ENCODE assay signal across 29 cellular contexts in genomic region chr6:160201056-160201455, GRCh38. TPM values are rescaled to one million over a fixed set of nuclear protein-coding genes. Genes with fewer than 3 reads are reported as not detected.
"Had no signal": no experiment of that assay in that cellular context is flagged by ENCODE, and none has a peak within 500 bp of the region (broad histone marks: within the 10 kb centered on the region; RNA-seq: fewer than 3 reads in every experiment).

No MANE protein-coding gene starts in this region.

- H3K4me1 ChIP-seq: SJCRH30 had no signal

- DNase-seq: activated CD4-positive, alpha-beta T cell treated with anti-CD3 and anti-CD28 coated beads for 4 hours; activated CD8-positive, alpha-beta memory T cell treated with anti-CD3 and anti-CD28 coated beads, Interleukin-2, amount 50 U/mL, for 4 hours; activated CD8-positive, alpha-beta T cell treated with anti-CD3 and anti-CD28 coated beads for 36 hours; activated gamma-delta T cell treated with Interleukin-2 at 50 U/mL for 16 hours; activated naive CD4-positive, alpha-beta T cell treated with anti-CD3 and anti-CD28 coated beads, Interleukin-2, amount 10 ng/mL, durations not matched to agents 7 days and 5 days; activated naive CD8-positive, alpha-beta T cell treated with anti-CD3 and anti-CD28 coated beads for 36 hours; activated T-cell treated with anti-CD3 and anti-CD28 coated beads, Interleukin-2, amount 50 U/mL, for 72 hours; brain microvascular endothelial cell; KG1; NCI-H1092; NCI-H1417; NCI-H2029; NCI-H2107; NCI-H2171 treated with DMSO at 0.1 percent for 48 hours; NCI-H226; NCI-H510A; NCI-H526 treated with DMSO at 0.1 percent for 48 hours; NCI-H82; SK-N-SH; T-helper 1 cell; WERI-Rb-1 had no signal

- H3K36me3 ChIP-seq: brain microvascular endothelial cell, SJCRH30, WERI-Rb-1 had no signal

- H3K27ac ChIP-seq: brain microvascular endothelial cell, SJCRH30, WERI-Rb-1 had no signal

- H3K4me2 ChIP-seq: SK-N-SH had no signal

- ATAC-seq: activated CD4-positive, CD25-positive, alpha-beta regulatory T cell treated with anti-CD3 and anti-CD28 coated beads, Interleukin-2, amount 50 U/mL, for 24 hours; activated CD8-positive, alpha-beta T cell treated with anti-CD3 and anti-CD28 coated beads for 36 hours; activated T-cell treated with anti-CD3 and anti-CD28 coated beads, Interleukin-2, amount 50 U/mL, for 72 hours had no signal

- H3K4me3 ChIP-seq: SJCRH30 had no signal

- H3K9me3 ChIP-seq: SJCRH30, SK-N-SH had no signal

- H3K9ac ChIP-seq: SK-N-SH had no signal

- H3K27me3 ChIP-seq: brain microvascular endothelial cell had no signal

RNA-seq across cellular contexts. Expression of gene SLC22A2, which starts 57.6 kb away (rescaled TPM):
- total RNA-seq: activated CD8-positive, alpha-beta T cell treated with anti-CD3 and anti-CD28 coated beads for 36 hours; activated naive CD8-positive, alpha-beta T cell treated with anti-CD3 and anti-CD28 coated beads for 36 hours; activated T-cell treated with anti-CD3 and anti-CD28 coated beads, Interleukin-2, amount 50 U/mL, for 72 hours; activated T-helper 2 cell treated with anti-CD3 and anti-CD28 coated beads, Interferon-gamma antibody, Interleukin-2, Interleukin-4, amounts not matched to agents 10 μg/mL and 5 μg/mL and 100 μg/mL, durations not matched to agents 14 hours and 24 hours and 36 hours; cardiac septum; MCF 10A; OCI-LY7; RPMI7951; T-helper 2 cell treated with Interferon-gamma antibody and Interleukin-4, amounts not matched to agents 100 ng/mL and 5 ng/mL, for 36 hours had no signal
- polyA plus RNA-seq: SK-N-SH had no signal
